ENCODE assay signal across 1 cellular context in genomic region chr7:128741491-128741890, GRCh38.
TF ChIP-seq lines count a peak whose summit lies in the region.

No MANE protein-coding gene starts in this region.

TF ChIP-seq in WTC11, 78 proteins besides CTCF, POLR2A, EP300 and RAD21 (continued from another document):
- TF ChIP-seq ARID4B (CRISPR knock-in tag; IDR thresholded peaks at IDR 0.05; ENCODE audit: borderline replicate concordance) (no peak), ZBTB21 (CRISPR knock-in tag; IDR thresholded peaks at IDR 0.05; ENCODE audit: borderline replicate concordance) (no peak), IRF1 (CRISPR knock-in tag; IDR thresholded peaks at IDR 0.05) (no peak), NR1H2 (CRISPR knock-in tag; IDR thresholded peaks at IDR 0.05) (no peak), ZNF425 (CRISPR knock-in tag; conservative IDR thresholded peaks at IDR 0.05) (no peak)
